Comparison of ENCODE assay signal across 1 cellular context in genomic region chr9:89318123-89319014, GRCh38.
TF ChIP-seq lines count a peak whose summit lies in the region.

SECISBP2 (plus strand) TSS chr9:89318500; CDS start chr9:89318577, 77 bp downstream.

TF ChIP-seq in A549, 52 proteins besides CTCF, POLR2A, EP300 and RAD21 (continued from another document):
- peak; percentile 31 for TF ChIP-seq REST (IDR thresholded peaks at IDR 0.05)
- no peak for TF ChIP-seq FOSL2 (IDR thresholded peaks at IDR 0.05)
- peak; percentile 39 for TF ChIP-seq FOSL2 (CRISPR knock-in tag; IDR thresholded peaks at IDR 0.05)
- peak; percentile 95 for TF ChIP-seq HOXA7 (CRISPR knock-in tag; IDR thresholded peaks at IDR 0.05)
- TF ChIP-seq BHLHE40 (IDR thresholded peaks at IDR 0.05; ENCODE audit: low read depth, low read length): 0 out of 2 replicates have a peak, but pooled peaks have one; percentile 20
- no peak for TF ChIP-seq CHD2 (IDR thresholded peaks at IDR 0.05; ENCODE audit: low read length, partially characterized antibody)
- no peak for TF ChIP-seq CBX8 (IDR thresholded peaks at IDR 0.05)
- TF ChIP-seq POLR2AphosphoS2 (conservative IDR thresholded peaks at IDR 0.05; ENCODE audit: low read length): peak; percentile 78
- TF ChIP-seq HMGXB4 (CRISPR knock-in tag; IDR thresholded peaks at IDR 0.05; ENCODE audit: borderline replicate concordance): peak; percentile 42; the same call in 1 of the 2 replicates
- no peak; the same call in 1 of the 2 replicates for TF ChIP-seq PBX3 (IDR thresholded peaks at IDR 0.05)
- TF ChIP-seq MAZ (IDR thresholded peaks at IDR 0.05; ENCODE audit: borderline replicate concordance, low read depth, low read length): 0 out of 2 replicates have a peak, but pooled peaks have one; percentile 46
- no peak for TF ChIP-seq KDM1A (IDR thresholded peaks at IDR 0.05; ENCODE audit: low read depth)
- TF ChIP-seq USF2 (IDR thresholded peaks at IDR 0.05): peak; percentile 76
- no peak for TF ChIP-seq EHMT2 (IDR thresholded peaks at IDR 0.05; ENCODE audit: low read depth)
- no peak for TF ChIP-seq CBX2 (IDR thresholded peaks at IDR 0.05; ENCODE audit: borderline replicate concordance, low read depth)
- TF ChIP-seq ESRRA (IDR thresholded peaks at IDR 0.05; ENCODE audit: borderline replicate concordance, low read length): no peak
- 0 out of 2 replicates have a peak, but pooled peaks have one; percentile 43 for TF ChIP-seq ELK1 (IDR thresholded peaks at IDR 0.05; ENCODE audit: low read depth, low read length)
- TF ChIP-seq ZSCAN20 (CRISPR knock-in tag; IDR thresholded peaks at IDR 0.05): peak; percentile 70; the same call in 1 of the 2 replicates
- TF ChIP-seq RCOR1 (IDR thresholded peaks at IDR 0.05; ENCODE audit: low read depth, low read length): no peak
- TF ChIP-seq PHF8 (IDR thresholded peaks at IDR 0.05; ENCODE audit: borderline replicate concordance, low read depth): peak; percentile 91
- peak; percentile 100 for TF ChIP-seq MYC (IDR thresholded peaks at IDR 0.05; ENCODE audit: borderline replicate concordance, low read length)
- TF ChIP-seq RNF2 (IDR thresholded peaks at IDR 0.05; ENCODE audit: borderline replicate concordance, low read depth): no peak
- peak; percentile 96 for TF ChIP-seq TFCP2L1 (CRISPR knock-in tag; IDR thresholded peaks at IDR 0.05)
- TF ChIP-seq HDAC2 (IDR thresholded peaks at IDR 0.05): no peak
- TF ChIP-seq GATA3 (IDR thresholded peaks at IDR 0.05; ENCODE audit: borderline replicate concordance): no peak
- no peak for TF ChIP-seq SREBF2 (IDR thresholded peaks at IDR 0.05)
- no peak for TF ChIP-seq HES2 (IDR thresholded peaks at IDR 0.05)
- peak; percentile 100 for TF ChIP-seq MAX (IDR thresholded peaks at IDR 0.05)
